Comparison of ENCODE assay signal across 12 cellular contexts in the genomic region with DNA sequence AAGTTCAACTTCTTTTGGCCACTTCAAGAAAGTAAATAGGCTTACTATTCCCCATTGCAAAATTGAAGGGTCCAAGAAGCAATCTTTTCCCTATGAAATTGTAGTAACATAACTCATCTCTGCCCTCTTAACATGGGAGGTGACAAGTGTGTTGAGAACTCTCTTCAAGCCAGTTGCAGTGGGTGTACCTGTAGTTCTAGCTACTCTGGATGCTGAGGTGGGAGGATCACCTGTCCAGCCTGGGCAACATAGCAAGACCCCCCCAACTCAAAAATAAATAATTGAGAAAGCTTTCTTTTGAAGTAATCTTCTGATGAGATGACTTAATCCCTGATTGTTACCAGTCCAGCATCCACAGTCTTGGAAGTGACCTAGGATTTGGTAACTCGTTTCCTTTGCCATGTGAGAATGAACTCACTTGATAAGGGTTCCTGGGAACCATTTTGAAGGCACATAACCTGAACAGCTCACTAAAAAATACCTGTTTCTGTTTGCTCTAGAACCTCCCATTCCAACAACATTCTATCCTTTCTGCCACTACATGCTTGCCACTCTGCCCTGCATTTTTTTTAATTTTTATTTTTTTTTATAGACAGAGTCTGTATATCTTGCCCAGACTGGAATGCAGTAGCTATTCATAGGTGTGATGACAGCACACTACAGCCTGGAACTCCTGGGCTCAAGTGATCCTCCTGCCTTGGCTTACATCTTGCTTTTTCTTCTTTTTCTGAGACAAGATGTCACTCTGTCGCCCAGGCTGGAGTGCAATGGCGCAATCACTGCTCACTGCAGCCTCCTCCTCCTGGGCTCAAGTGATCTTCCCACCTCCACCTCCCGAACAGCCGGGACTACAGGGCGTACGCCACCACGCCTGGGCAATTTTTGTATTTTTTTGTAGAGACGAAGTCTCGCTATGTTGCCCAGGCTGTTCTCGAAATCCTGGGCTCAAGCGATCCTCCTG. TPM values are rescaled to one million over a fixed set of nuclear protein-coding genes. Genes with fewer than 3 reads are reported as not detected.
DNase-seq lines count a peak whose midpoint lies in the region; ATAC-seq and TF ChIP-seq lines count a peak whose summit lies in the region.
"Had no signal": no experiment of that assay in that cellular context is flagged by ENCODE, and none has a peak within 500 bp of the region (broad histone marks: within the 10 kb centered on the region; RNA-seq: fewer than 3 reads in every experiment).

No MANE protein-coding gene starts in this region.

- H3K27ac ChIP-seq in mesenchymal stem cell (ENCODE audit: low read length, poor library complexity, severe bottlenecking) (no peak overlapping the region), upper lobe of right lung (peak overlapping the region; percentile 24), adrenal gland (no peak overlapping the region)
- H3K27ac ChIP-seq: esophagus muscularis mucosa, SK-N-MC had no signal

- H3K9ac ChIP-seq in mesenchymal stem cell (ENCODE audit: low read length) = no peak overlapping the region

- in situ Hi-C loops in astrocyte of the spinal cord (cut with HindIII; ENCODE audit: low sequenced_read_pairs) = no loop called here

- peaks cover 3 to 29% of the 10 kb centered on the region in 2 experiments for H3K36me3 ChIP-seq in mesenchymal stem cell (ENCODE audit: control insufficient read depth in 1 of 2, insufficient read depth in 2 of 2, low read depth in 1 of 2, low read length in 2 of 2)
- no peaks in the 10 kb centered on the region for H3K36me3 ChIP-seq in upper lobe of right lung
- H3K36me3 ChIP-seq in adrenal gland (replicated peaks in 1 of 2) = peaks cover 0 to 1% of the 10 kb centered on the region in 2 donors

- H2AFZ ChIP-seq in mesenchymal stem cell (ENCODE audit: low read depth, low read length) = no peak overlapping the region

- peak overlapping the region; percentile 32 for H3K4me2 ChIP-seq in mesenchymal stem cell (ENCODE audit: low read length, poor library complexity, severe bottlenecking)

- intact Hi-C loops in left ventricle myocardium superior (cut with micrococcal nuclease) = no loop called here
- intact Hi-C loops in Right ventricle myocardium inferior (cut with DNase I) = loop anchor here (5.0 kb wide), 2 partner anchors 50 to 145 kb away; no protein-coding TSS in a partner anchor
- intact Hi-C loops in upper lobe of right lung (cut with DNase I) = no loop called here
- intact Hi-C loops in adrenal gland (cut with DNase I) = no loop called here

- no peak overlapping the region for H2BK120ac ChIP-seq in mesenchymal stem cell (ENCODE audit: low read depth, low read length)

- H3K9me3 ChIP-seq in mesenchymal stem cell (ENCODE audit: control insufficient read depth, low read length) (no peaks in the 10 kb centered on the region), upper lobe of right lung (no peaks in the 10 kb centered on the region), adrenal gland (replicated peaks in 1 of 3) (no peaks in the 10 kb centered on the region)
- H3K9me3 ChIP-seq: esophagus muscularis mucosa had no signal

- peaks cover 7% of the 10 kb centered on the region for H3K4me1 ChIP-seq in mesenchymal stem cell (ENCODE audit: control insufficient read depth, insufficient read depth, low read depth, low read length)
- peaks cover 29% of the 10 kb centered on the region for H3K4me1 ChIP-seq in upper lobe of right lung
- H3K4me1 ChIP-seq in adrenal gland (replicated peaks in 1 of 2) = peaks cover 10 to 26% of the 10 kb centered on the region in 2 donors

- H3K27me3 ChIP-seq in mesenchymal stem cell (ENCODE audit: control insufficient read depth in 1 of 2, insufficient read depth in 1 of 2, low read length in 2 of 2) (no peaks in the 10 kb centered on the region), upper lobe of right lung (no peaks in the 10 kb centered on the region), adrenal gland (no peaks in the 10 kb centered on the region)
- H3K27me3 ChIP-seq: esophagus muscularis mucosa had no signal

- no peak overlapping the region for H2BK12ac ChIP-seq in mesenchymal stem cell (ENCODE audit: low read length in 2 of 2)

- whole genome bisulfite sequencing in mesenchymal stem cell = 96% methylated on average over 12 of the region's 12 CpGs
- 87 to 92% (median 90%) methylated on average over 12 of the region's 12 CpGs for WGBS in adrenal gland, 4 donors

- peak overlapping the region; percentile 18 for H4K91ac ChIP-seq in mesenchymal stem cell (ENCODE audit: low read length)

- H3K14ac ChIP-seq in mesenchymal stem cell (ENCODE audit: low read length in 2 of 2) = no peak overlapping the region

- H4K8ac ChIP-seq in mesenchymal stem cell (ENCODE audit: low read length) = no peak overlapping the region

- DNase-seq in left ventricle myocardium superior (no peak), Right ventricle myocardium inferior (ENCODE audit: missing footprints) (no peak), astrocyte of the spinal cord (ENCODE audit: low read depth, low spot score) (peak; percentile 20), mesenchymal stem cell (peak; percentile 38), upper lobe of right lung (no peak), SHP77 treated with DMSO at 0.1 percent for 48 hours (lab: John Stamatoyannopoulos, UW) (no peak), adrenal gland (no peak)
- DNase-seq: MM.1S, NCI-H2081 treated with DMSO at 0.1 percent for 48 hours had no signal

- no peak overlapping the region for H3K4ac ChIP-seq in mesenchymal stem cell (ENCODE audit: low read depth in 1 of 2, low read length in 2 of 2)

- H3K18ac ChIP-seq in mesenchymal stem cell (ENCODE audit: low read depth in 1 of 2, low read length in 2 of 2) = no peak overlapping the region

- H3K4me3 ChIP-seq in astrocyte of the spinal cord (ENCODE audit: low read depth, low read length) (no peak overlapping the region), mesenchymal stem cell (ENCODE audit: insufficient read depth in 1 of 2, low read depth in 1 of 2, low read length in 2 of 2) (no peak overlapping the region), upper lobe of right lung (no peak overlapping the region), adrenal gland (no peak overlapping the region)

- no peak overlapping the region for H2AK5ac ChIP-seq in mesenchymal stem cell (ENCODE audit: low read length, severe bottlenecking)

- TF ChIP-seq CTCF in astrocyte of the spinal cord (IDR thresholded peaks at IDR 0.05; ENCODE audit: low read depth, low read length) = no peak
- no peak for TF ChIP-seq CTCF in upper lobe of right lung (IDR thresholded peaks at IDR 0.05)
- TF ChIP-seq CTCF in adrenal gland (IDR thresholded peaks at IDR 0.05) = no peak

- peaks cover 11% of the 10 kb centered on the region for H3K79me1 ChIP-seq in mesenchymal stem cell (replicated peaks; ENCODE audit: low read length, poor library complexity, severe bottlenecking)

- TF ChIP-seq POLR2A in adrenal gland (IDR thresholded peaks at IDR 0.05) = no peak

- H3K23ac ChIP-seq in mesenchymal stem cell (ENCODE audit: low read length in 2 of 2) = no peak overlapping the region

- H2BK5ac ChIP-seq in mesenchymal stem cell (ENCODE audit: low read depth, low read length, poor library complexity, severe bottlenecking) = no peak overlapping the region

- ATAC-seq in left ventricle myocardium superior (peak; percentile 8), Right ventricle myocardium inferior (no peak), upper lobe of right lung (no peak), GM19467 (IDR thresholded peaks at IDR 0.05; ENCODE audit: unreplicated experiment) (no peak)

- no peak overlapping the region for H2BK15ac ChIP-seq in mesenchymal stem cell (ENCODE audit: low read depth, poor library complexity, severe bottlenecking)

RNA-seq across cellular contexts. Expression of gene IPO9, which starts 1.4 kb away (rescaled TPM):
- 22.1 TPM for total RNA-seq in left ventricle myocardium superior
- total RNA-seq in Right ventricle myocardium inferior = 22.6 TPM
- 30.8 TPM for polyA plus RNA-seq in mesenchymal stem cell (2013, experiment 1 of 2)
- 34.0 TPM for polyA plus RNA-seq in mesenchymal stem cell (2013, experiment 2 of 2)
- total RNA-seq in upper lobe of right lung = 44.5 TPM
- 10 to 100 TPM; 13.6 to 45.2 (median 28.0) TPM for total RNA-seq in adrenal gland
- 10 to 100 TPM; 23.6 to 34.4 (median 29.1) TPM for polyA plus RNA-seq in adrenal gland

Comparison
In these comparisons a context has a peak if more than half of its experiments do, and no peak if none do; other contexts are left out.
1. DNase-seq: peak in astrocyte of the spinal cord (single experiment) and mesenchymal stem cell (single experiment); none in left ventricle myocardium superior (single experiment), Right ventricle myocardium inferior (single experiment), upper lobe of right lung (single experiment), SHP77 treated with DMSO at 0.1 percent for 48 hours (single experiment) and adrenal gland (0 of 7).